Comparison of ENCODE assay signal across 8 cellular contexts in genomic region chr2:111209045-111209514, GRCh38.
DNase-seq lines count a peak whose midpoint lies in the region; ATAC-seq and TF ChIP-seq lines count a peak whose summit lies in the region.

No MANE protein-coding gene starts in this region.

- no peaks in the 10 kb centered on the region for H3K4me1 ChIP-seq in CD8-positive, alpha-beta T cell (ENCODE audit: insufficient read depth, low read length)
- H3K4me1 ChIP-seq in suprapubic skin = no peaks in the 10 kb centered on the region

- no peak overlapping the region for H3K27ac ChIP-seq in CD8-positive, alpha-beta T cell (ENCODE audit: low read depth, low read length)
- no peak overlapping the region for H3K27ac ChIP-seq in suprapubic skin

- BruUV-seq in Calu3 (replicated peaks; lab: Mats Ljungman, UMichigan) = no TSS peak

- no peaks in the 10 kb centered on the region for H3K9me3 ChIP-seq in CD8-positive, alpha-beta T cell (ENCODE audit: low read length)
- H3K9me3 ChIP-seq in suprapubic skin = no peaks in the 10 kb centered on the region

- H3K4me3 ChIP-seq in CD8-positive, alpha-beta T cell (ENCODE audit: low read depth, low read length) = no peak overlapping the region
- no peak overlapping the region for H3K4me3 ChIP-seq in suprapubic skin

- peaks cover 3% of the 10 kb centered on the region for H3K4me1 Mint-ChIP-seq in CD8-positive, alpha-beta T cell (ENCODE audit: low read depth)
- peaks cover 26% of the 10 kb centered on the region for H3K4me1 Mint-ChIP-seq in activated naive CD8-positive, alpha-beta T cell treated with anti-CD3 and anti-CD28 coated beads, Interleukin-2, amount 50 U/mL, for 24 hours
- no peaks in the 10 kb centered on the region for H3K4me1 Mint-ChIP-seq in type B pancreatic cell (ENCODE audit: unreplicated experiment)
- no peaks in the 10 kb centered on the region for H3K4me1 Mint-ChIP-seq in Calu3 (ENCODE audit: low read depth, unreplicated experiment)

- no peaks in the 10 kb centered on the region for H3K27me3 Mint-ChIP-seq in CD8-positive, alpha-beta T cell (ENCODE audit: low read depth)
- peaks cover 20% of the 10 kb centered on the region for H3K27me3 Mint-ChIP-seq in activated naive CD8-positive, alpha-beta T cell treated with anti-CD3 and anti-CD28 coated beads, Interleukin-2, amount 50 U/mL, for 24 hours
- H3K27me3 Mint-ChIP-seq in type B pancreatic cell (no peaks in the 10 kb centered on the region), Calu3 (ENCODE audit: unreplicated experiment) (no peaks in the 10 kb centered on the region)

- H3K4me3 Mint-ChIP-seq in CD8-positive, alpha-beta T cell = no peak overlapping the region
- H3K4me3 Mint-ChIP-seq in activated naive CD8-positive, alpha-beta T cell treated with anti-CD3 and anti-CD28 coated beads, Interleukin-2, amount 50 U/mL, for 24 hours = no peak overlapping the region
- H3K4me3 Mint-ChIP-seq in type B pancreatic cell (no peak overlapping the region), Calu3 (ENCODE audit: low read depth, unreplicated experiment) (no peak overlapping the region)

- H3K36me3 Mint-ChIP-seq in CD8-positive, alpha-beta T cell = peaks cover 2% of the 10 kb centered on the region
- peaks cover 13% of the 10 kb centered on the region for H3K36me3 Mint-ChIP-seq in activated naive CD8-positive, alpha-beta T cell treated with anti-CD3 and anti-CD28 coated beads, Interleukin-2, amount 50 U/mL, for 24 hours (ENCODE audit: low read depth)
- H3K36me3 Mint-ChIP-seq in type B pancreatic cell (no peaks in the 10 kb centered on the region), Calu3 (ENCODE audit: insufficient read depth, unreplicated experiment) (no peaks in the 10 kb centered on the region)

- no peaks in the 10 kb centered on the region for H3K27me3 ChIP-seq in CD8-positive, alpha-beta T cell (ENCODE audit: insufficient read depth, low read length)
- H3K27me3 ChIP-seq in suprapubic skin = no peaks in the 10 kb centered on the region

- no peak for TF ChIP-seq CTCF in CD8-positive, alpha-beta T cell (IDR thresholded peaks at IDR 0.05)
- TF ChIP-seq CTCF in suprapubic skin (IDR thresholded peaks at IDR 0.05) = no peak
- TF ChIP-seq CTCF in type B pancreatic cell (conservative IDR thresholded peaks at IDR 0.05) = no peak
- TF ChIP-seq CTCF in Calu3 (IDR thresholded peaks at IDR 0.05; ENCODE audit: unreplicated experiment) = no peak

- CTCF ChIA-PET in CD8-positive, alpha-beta T cell (lab: Charles Lee) = interaction anchor here (0.8 to 1.0 kb wide), 2 partner anchors 10 to 92 kb away, joined by 3 read pairs; no protein-coding TSS in a partner anchor
- CTCF ChIA-PET in Calu3 (lab: Charles Lee) = interaction anchor here (0.6 kb wide), 1 partner anchor 258 kb away, joined by 3 read pairs; no protein-coding TSS in a partner anchor

- TF ChIP-seq POLR2A in suprapubic skin (IDR thresholded peaks at IDR 0.05) = no peak

- peaks cover 8% of the 10 kb centered on the region for H3K9me3 Mint-ChIP-seq in CD8-positive, alpha-beta T cell
- peaks cover 24% of the 10 kb centered on the region for H3K9me3 Mint-ChIP-seq in activated naive CD8-positive, alpha-beta T cell treated with anti-CD3 and anti-CD28 coated beads, Interleukin-2, amount 50 U/mL, for 24 hours
- H3K9me3 Mint-ChIP-seq in type B pancreatic cell = peaks cover 3% of the 10 kb centered on the region
- peaks cover 4% of the 10 kb centered on the region for H3K9me3 Mint-ChIP-seq in Calu3 (ENCODE audit: low read depth, unreplicated experiment)

- POLR2A ChIA-PET in CD8-positive, alpha-beta T cell (lab: Charles Lee) = interaction anchor here (0.6 kb wide), 1 partner anchor 83 kb away, joined by 3 read pairs; no protein-coding TSS in a partner anchor

- 87% methylated on average over 1 of the region's 1 CpG for WGBS in suprapubic skin

- no peak overlapping the region for H3K27ac Mint-ChIP-seq in CD8-positive, alpha-beta T cell
- H3K27ac Mint-ChIP-seq in activated naive CD8-positive, alpha-beta T cell treated with anti-CD3 and anti-CD28 coated beads, Interleukin-2, amount 50 U/mL, for 24 hours = peak overlapping the region; percentile 41
- H3K27ac Mint-ChIP-seq in type B pancreatic cell (no peak overlapping the region), Calu3 (ENCODE audit: unreplicated experiment) (no peak overlapping the region)

- no peak for DNase-seq in CD8-positive, alpha-beta T cell
- DNase-seq in activated naive CD8-positive, alpha-beta T cell treated with anti-CD3 and anti-CD28 coated beads, Interleukin-2, amount 50 U/mL, for 24 hours = peak; percentile 22
- no peak for DNase-seq in suprapubic skin (ENCODE audit: low spot score in 2 of 2)
- DNase-seq in mesenteric fat pad (ENCODE audit: low spot score) = no peak
- no peak for DNase-seq in type B pancreatic cell (ENCODE audit: extremely low spot score, unreplicated experiment)
- no peak for DNase-seq in Calu3

- intact Hi-C loops in CD8-positive, alpha-beta T cell (cut with DNase I, micrococcal nuclease) = no loop called here
- intact Hi-C loops in Calu3 (cut with micrococcal nuclease; ENCODE audit: unreplicated experiment) = no loop called here

- H3K36me3 ChIP-seq in CD8-positive, alpha-beta T cell (ENCODE audit: insufficient read depth, low read length) = no peaks in the 10 kb centered on the region
- no peaks in the 10 kb centered on the region for H3K36me3 ChIP-seq in suprapubic skin

- no peak for TF ChIP-seq EP300 in suprapubic skin (IDR thresholded peaks at IDR 0.05)

- peak; percentile 42 for ATAC-seq in CD8-positive, alpha-beta T cell
- ATAC-seq in GM19452 (IDR thresholded peaks at IDR 0.05; ENCODE audit: unreplicated experiment) = peak; percentile 93
- ATAC-seq in HG03432 (IDR thresholded peaks at IDR 0.05; ENCODE audit: unreplicated experiment) = peak; percentile 96
- ATAC-seq in activated naive CD8-positive, alpha-beta T cell treated with anti-CD3 and anti-CD28 coated beads, Interleukin-2, amount 50 U/mL, for 24 hours = peak; percentile 97

Comparison
In these comparisons a context has a peak if more than half of its experiments do, and no peak if none do; other contexts are left out.
1. ATAC-seq: peak in every context shown above with its lines; median percentile 97 in activated naive CD8-positive, alpha-beta T cell treated with anti-CD3 and anti-CD28 coated beads, Interleukin-2, amount 50 U/mL, for 24 hours; 96 in HG03432; 93 in GM19452; 42 in CD8-positive, alpha-beta T cell.